Comparison of ENCODE assay signal across 31 cellular contexts in the genomic region with DNA sequence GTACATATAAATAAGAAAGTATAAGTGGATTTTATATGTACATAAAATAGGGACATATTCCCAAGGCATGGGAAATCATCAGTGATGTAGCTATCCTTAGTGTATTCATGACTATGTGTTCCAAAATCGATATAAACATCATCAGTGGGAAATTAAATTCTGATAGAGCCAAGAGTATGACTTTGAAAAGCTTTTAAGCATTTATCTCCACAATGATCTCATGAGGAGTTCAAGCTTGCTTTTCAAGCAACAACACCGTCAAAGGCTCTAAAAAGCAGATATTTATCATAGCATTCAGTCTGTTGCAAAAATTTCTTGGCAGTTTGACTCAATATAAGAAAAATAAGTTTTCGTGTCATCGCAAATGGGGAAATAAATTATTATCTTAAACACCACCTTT.
"Had no signal": no experiment of that assay in that cellular context is flagged by ENCODE, and none has a peak within 500 bp of the region (broad histone marks: within the 10 kb centered on the region; RNA-seq: fewer than 3 reads in every experiment).

No MANE protein-coding gene starts in this region.

- H3K27ac ChIP-seq: adrenal gland, ascending aorta, body of pancreas, brain microvascular endothelial cell, breast epithelium, cardiac muscle cell had no signal

- H3K9me3 ChIP-seq: adrenal gland, ascending aorta, body of pancreas, breast epithelium had no signal

- ATAC-seq: activated naive CD4-positive, alpha-beta T cell treated with anti-CD3 and anti-CD28 coated beads, Interleukin-2, amount 50 U/mL, for 72 hours; activated naive CD8-positive, alpha-beta T cell treated with anti-CD3 and anti-CD28 coated beads, Interleukin-2, amount 50 U/mL, for 24 hours; activated T-cell treated with anti-CD3 and anti-CD28 coated beads, Interleukin-2, amount 50 U/mL, for 4 hours; activated T-cell treated with anti-CD3 and anti-CD28 coated beads, Interleukin-2, amount 50 U/mL, for 72 hours; activated T-helper 17 cell treated with anti-CD3 and anti-CD28 coated beads, Interleukin-2, amount 50 U/mL, for 72 hours; body of pancreas had no signal

- DNase-seq: activated effector memory CD4-positive, alpha-beta T cell treated with anti-CD3 and anti-CD28 coated beads, Interleukin-2, amount 50 U/mL, for 16 hours; activated effector memory CD4-positive, alpha-beta T cell treated with Interleukin-2 at 50 U/mL for 16 hours; activated gamma-delta T cell; activated gamma-delta T cell treated with Interleukin-2 at 50 U/mL for 16 hours; activated naive CD4-positive, alpha-beta T cell; activated naive CD4-positive, alpha-beta T cell treated with anti-CD3 and anti-CD28 coated beads for 36 hours; activated naive CD4-positive, alpha-beta T cell treated with anti-CD3 and anti-CD28 coated beads, Interleukin-2, amount 10 ng/mL, durations not matched to agents 7 days and 5 days; activated naive CD4-positive, alpha-beta T cell treated with anti-CD3 and anti-CD28 coated beads, Interleukin-2, amount 50 U/mL, for 16 hours; activated naive CD4-positive, alpha-beta T cell treated with Interleukin-2 at 50 U/mL for 16 hours; activated naive CD8-positive, alpha-beta T cell treated with anti-CD3 and anti-CD28 coated beads for 36 hours; activated naive CD8-positive, alpha-beta T cell treated with anti-CD3 and anti-CD28 coated beads, Interleukin-2, amount 10 ng/mL, durations not matched to agents 7 days and 5 days; activated naive CD8-positive, alpha-beta T cell treated with anti-CD3 and anti-CD28 coated beads, Interleukin-2, amount 50 U/mL, for 24 hours; activated T-cell treated with anti-CD3 and anti-CD28 coated beads, Interleukin-2, amount 50 U/mL, for 24 hours; activated T-cell treated with anti-CD3 and anti-CD28 coated beads, Interleukin-2, amount 50 U/mL, for 4 hours; activated T-cell treated with anti-CD3 and anti-CD28 coated beads, Interleukin-2, amount 50 U/mL, for 48 hours; activated T-cell treated with anti-CD3 and anti-CD28 coated beads, Interleukin-2, amount 50 U/mL, for 72 hours; adrenal gland; amniotic stem cell; amygdala; anterior cingulate cortex; aorta; body of pancreas; brain microvascular endothelial cell; caudate nucleus; central memory CD4-positive, alpha-beta T cell; cerebellar nuclear complex had no signal

- H3K4me3 ChIP-seq: adrenal gland, ascending aorta, body of pancreas, breast epithelium, cardiac muscle cell had no signal

- H3K4me1 ChIP-seq: adrenal gland, ascending aorta, body of pancreas, breast epithelium had no signal

- H3K27me3 ChIP-seq: adrenal gland, ascending aorta, body of pancreas, brain microvascular endothelial cell, breast epithelium, cardiac muscle cell had no signal

- H3K36me3 ChIP-seq: adrenal gland, ascending aorta, brain microvascular endothelial cell, breast epithelium, cardiac muscle cell had no signal
